In the genomic region with DNA sequence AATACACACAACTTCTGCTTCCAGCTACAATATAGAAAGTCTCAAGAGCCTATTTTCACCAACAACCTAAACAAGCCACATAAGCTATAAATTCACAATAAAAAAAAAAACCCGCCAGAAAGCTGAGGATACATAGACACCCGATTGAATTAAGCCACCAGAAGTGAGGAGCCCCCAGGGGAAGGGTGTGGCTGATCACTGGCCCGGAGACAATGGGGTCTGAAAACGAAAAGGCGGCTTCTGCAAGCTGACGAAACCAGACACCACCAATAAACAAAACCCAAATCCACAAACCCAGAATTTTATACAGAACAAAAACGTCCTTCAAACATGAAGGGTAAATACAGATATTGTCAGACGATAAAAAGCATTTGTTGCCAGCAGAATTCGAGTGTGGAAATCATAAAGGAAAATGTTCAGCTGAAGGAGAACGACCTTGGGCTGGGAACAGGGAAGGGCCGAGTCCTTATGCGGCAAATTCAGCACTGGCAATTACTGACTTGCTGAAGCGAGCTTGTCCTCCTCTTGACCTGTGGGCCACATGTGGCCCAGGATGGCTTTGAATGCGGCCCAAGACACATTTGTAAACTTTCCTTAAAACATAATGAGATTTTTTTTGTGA, we compare ENCODE assay signal across 18 cellular contexts. TPM values are rescaled to one million over a fixed set of nuclear protein-coding genes. Genes with fewer than 3 reads are reported as not detected.
DNase-seq lines count a peak whose midpoint lies in the region; ATAC-seq and TF ChIP-seq lines count a peak whose summit lies in the region.
"Had no signal": no experiment of that assay in that cellular context is flagged by ENCODE, and none has a peak within 500 bp of the region (broad histone marks: within the 10 kb centered on the region; RNA-seq: fewer than 3 reads in every experiment).

No MANE protein-coding gene starts in this region.

- no peak overlapping the region for H3K27ac Mint-ChIP-seq in endodermal cell
- H3K27ac Mint-ChIP-seq in stimulated activated effector memory CD8-positive, alpha-beta T cell treated with anti-CD3 and anti-CD28 coated beads, Interleukin-12 subunit alpha, Interleukin-12 subunit beta, amount 100 ng/mL, for 72 hours: no peak overlapping the region
- H3K27ac Mint-ChIP-seq: activated CD4-positive, alpha-beta T cell treated with anti-CD3 and anti-CD28 coated beads, Interleukin-2, amount 10 ng/mL, durations not matched to agents 24 days and 14 days; CD8-positive, alpha-beta T cell; effector memory CD8-positive, alpha-beta T cell; naive thymus-derived CD4-positive, alpha-beta T cell had no signal

- H3K9me3 Mint-ChIP-seq in endodermal cell: peaks cover 20% of the 10 kb centered on the region
- H3K9me3 Mint-ChIP-seq in stimulated activated effector memory CD8-positive, alpha-beta T cell treated with anti-CD3 and anti-CD28 coated beads, Interleukin-12 subunit alpha, Interleukin-12 subunit beta, amount 100 ng/mL, for 72 hours: peaks cover 14% of the 10 kb centered on the region
- H3K9me3 Mint-ChIP-seq: activated CD4-positive, alpha-beta T cell treated with anti-CD3 and anti-CD28 coated beads, Interleukin-2, amount 10 ng/mL, durations not matched to agents 24 days and 14 days had no signal

- ATAC-seq in stimulated activated effector memory CD8-positive, alpha-beta T cell treated with anti-CD3 and anti-CD28 coated beads, Interleukin-12 subunit alpha, Interleukin-12 subunit beta, amount 100 ng/mL, for 72 hours: no peak
- no peak for ATAC-seq in HG03159 (IDR thresholded peaks at IDR 0.05; ENCODE audit: unreplicated experiment)
- ATAC-seq: CD8-positive, alpha-beta T cell; effector memory CD8-positive, alpha-beta T cell; naive thymus-derived CD4-positive, alpha-beta T cell had no signal

- H3K27me3 Mint-ChIP-seq in endodermal cell (ENCODE audit: insufficient read depth): peaks cover 33% of the 10 kb centered on the region

- H3K9ac ChIP-seq in endodermal cell (ENCODE audit: extremely low read depth, low read length, poor library complexity, severe bottlenecking): no peak overlapping the region

- H3K27ac ChIP-seq in endodermal cell (ENCODE audit: low read depth, low read length) (no peak overlapping the region), breast epithelium (no peak overlapping the region)
- H3K27ac ChIP-seq: prostate gland had no signal

- H3K36me3 Mint-ChIP-seq in endodermal cell (ENCODE audit: low read depth): no peaks in the 10 kb centered on the region
- no peaks in the 10 kb centered on the region for H3K36me3 Mint-ChIP-seq in stimulated activated effector memory CD8-positive, alpha-beta T cell treated with anti-CD3 and anti-CD28 coated beads, Interleukin-12 subunit alpha, Interleukin-12 subunit beta, amount 100 ng/mL, for 72 hours
- H3K36me3 Mint-ChIP-seq: CD8-positive, alpha-beta T cell had no signal

- H3K4me3 ChIP-seq in endodermal cell (ENCODE audit: low read length): no peak overlapping the region
- no peak overlapping the region for H3K4me3 ChIP-seq in breast epithelium
- H3K4me3 ChIP-seq in H7 (ENCODE audit: insufficient read depth, low read depth, low read length): no peak overlapping the region
- H3K4me3 ChIP-seq: prostate gland had no signal

- intact Hi-C loops in breast epithelium (cut with DNase I; ENCODE audit: low total_unique reads): no loop called here

- H3K36me3 ChIP-seq in endodermal cell (ENCODE audit: control insufficient read depth, insufficient read depth, low read length) (no peaks in the 10 kb centered on the region), breast epithelium (no peaks in the 10 kb centered on the region), H7 (replicated peaks; ENCODE audit: control insufficient read depth, insufficient read depth, low read length) (no peaks in the 10 kb centered on the region)
- H3K36me3 ChIP-seq: prostate gland had no signal

- TF ChIP-seq CTCF in endodermal cell (conservative IDR thresholded peaks at IDR 0.05) (no peak), breast epithelium (IDR thresholded peaks at IDR 0.05) (no peak)

- TF ChIP-seq POLR2A in breast epithelium (IDR thresholded peaks at IDR 0.05): no peak

- peak; percentile 76 for DNase-seq in COLO668 (lab: John Stamatoyannopoulos, UW; ENCODE audit: unreplicated experiment)
- DNase-seq in NCI-H1105 (lab: John Stamatoyannopoulos, UW): peak; percentile 22
- peak; percentile 93 for DNase-seq in NCI-H2171 (lab: John Stamatoyannopoulos, UW)
- peak; percentile 27 for DNase-seq in endodermal cell
- DNase-seq in stimulated activated effector memory CD8-positive, alpha-beta T cell treated with anti-CD3 and anti-CD28 coated beads, Interleukin-12 subunit alpha, Interleukin-12 subunit beta, amount 100 ng/mL, for 72 hours (ENCODE audit: low spot score in 2 of 2): no peak
- no peak for DNase-seq in breast epithelium (ENCODE audit: low spot score in 2 of 2)
- DNase-seq in H7: no peak
- DNase-seq: activated CD4-positive, alpha-beta T cell treated with anti-CD3 and anti-CD28 coated beads, Interleukin-2, amount 10 ng/mL, durations not matched to agents 24 days and 14 days; effector memory CD8-positive, alpha-beta T cell; GOT3; KBM-7; naive thymus-derived CD4-positive, alpha-beta T cell; small intestine; stimulated activated CD4-positive, alpha-beta T cell treated with anti-CD3 and anti-CD28 coated beads, Interleukin-4, amount 100 ng/mL, for 1 hour; SW 1271 had no signal

- H3K27me3 ChIP-seq in endodermal cell (ENCODE audit: control insufficient read depth, insufficient read depth, low read length, poor library complexity, severe bottlenecking) (no peaks in the 10 kb centered on the region), breast epithelium (peaks cover 0 to 49% of the 10 kb centered on the region in 2 donors), H7 (ENCODE audit: control insufficient read depth, insufficient read depth, low read length) (no peaks in the 10 kb centered on the region)

- 81 to 86% methylated on average over 11 to 14 of the region's 14 CpGs for WGBS in endodermal cell (ENCODE audit: insufficient coverage in 1 of 2, insufficient read length in 1 of 2), 2 experiments

- H3K9me3 ChIP-seq in endodermal cell (ENCODE audit: control insufficient read depth, low read length) (peaks cover 15% of the 10 kb centered on the region), breast epithelium (peaks cover 4 to 20% of the 10 kb centered on the region in 2 donors)
- H3K9me3 ChIP-seq: prostate gland had no signal

- H3K4me1 ChIP-seq in endodermal cell (ENCODE audit: control insufficient read depth, insufficient read depth, low read length) (no peaks in the 10 kb centered on the region), breast epithelium (no peaks in the 10 kb centered on the region)
- H3K4me1 ChIP-seq: prostate gland had no signal

- peaks cover 4% of the 10 kb centered on the region for H3K4me1 Mint-ChIP-seq in endodermal cell
- H3K4me1 Mint-ChIP-seq in stimulated activated effector memory CD8-positive, alpha-beta T cell treated with anti-CD3 and anti-CD28 coated beads, Interleukin-12 subunit alpha, Interleukin-12 subunit beta, amount 100 ng/mL, for 72 hours: no peaks in the 10 kb centered on the region
- H3K4me1 Mint-ChIP-seq: activated CD4-positive, alpha-beta T cell treated with anti-CD3 and anti-CD28 coated beads, Interleukin-2, amount 10 ng/mL, durations not matched to agents 24 days and 14 days had no signal

- no peak overlapping the region for H3K4me3 Mint-ChIP-seq in endodermal cell
- H3K4me3 Mint-ChIP-seq in stimulated activated effector memory CD8-positive, alpha-beta T cell treated with anti-CD3 and anti-CD28 coated beads, Interleukin-12 subunit alpha, Interleukin-12 subunit beta, amount 100 ng/mL, for 72 hours: no peak overlapping the region
- H3K4me3 Mint-ChIP-seq: activated CD4-positive, alpha-beta T cell treated with anti-CD3 and anti-CD28 coated beads, Interleukin-2, amount 10 ng/mL, durations not matched to agents 24 days and 14 days; CD8-positive, alpha-beta T cell; effector memory CD8-positive, alpha-beta T cell; naive thymus-derived CD4-positive, alpha-beta T cell had no signal

RNA-seq across cellular contexts. Expression of gene CEP72, which starts 39.6 kb away (rescaled TPM):
- total RNA-seq in endodermal cell (10 to 100 TPM; 35.6 to 36.5 TPM), breast epithelium (10 to 100 TPM in 1 of 3 donors, 1 to 10 TPM in 2; 1.9 to 10.5 (median 4.3) TPM)
- polyA plus RNA-seq in endodermal cell (2013, experiment 1 of 2): 16.6 TPM
- polyA plus RNA-seq in endodermal cell (2013, experiment 2 of 2): 18.2 TPM
- 12.6 and 20.7 TPM in 2 replicates for total RNA-seq in H7 (2014; rRNA removed; shearing (Covaris generic))

RNA-seq across cellular contexts. Expression of gene SLC9A3, which starts 48.3 kb away (rescaled TPM):
- total RNA-seq in endodermal cell (1 to 10 TPM; 1.3 to 1.5 TPM), breast epithelium (1 to 10 TPM; 1.1 to 5.6 (median 2.3) TPM)
- polyA plus RNA-seq in endodermal cell (2013, experiment 1 of 2): 1.5 TPM
- 1.4 TPM for polyA plus RNA-seq in endodermal cell (2013, experiment 2 of 2)
- total RNA-seq in H7 (2014; rRNA removed; shearing (Covaris generic)): 1.8 and 3.3 TPM in 2 replicates

Comparison
In these comparisons a context has a peak if more than half of its experiments do, and no peak if none do; other contexts are left out.
1. DNase-seq: peak in COLO668 (single experiment), NCI-H1105 (single experiment), NCI-H2171 (single experiment) and endodermal cell (single experiment); none in stimulated activated effector memory CD8-positive, alpha-beta T cell treated with anti-CD3 and anti-CD28 coated beads, Interleukin-12 subunit alpha, Interleukin-12 subunit beta, amount 100 ng/mL, for 72 hours (0 of 2), breast epithelium (0 of 2) and H7 (single experiment).